Comparison of ENCODE assay signal across 8 cellular contexts in the genomic region with DNA sequence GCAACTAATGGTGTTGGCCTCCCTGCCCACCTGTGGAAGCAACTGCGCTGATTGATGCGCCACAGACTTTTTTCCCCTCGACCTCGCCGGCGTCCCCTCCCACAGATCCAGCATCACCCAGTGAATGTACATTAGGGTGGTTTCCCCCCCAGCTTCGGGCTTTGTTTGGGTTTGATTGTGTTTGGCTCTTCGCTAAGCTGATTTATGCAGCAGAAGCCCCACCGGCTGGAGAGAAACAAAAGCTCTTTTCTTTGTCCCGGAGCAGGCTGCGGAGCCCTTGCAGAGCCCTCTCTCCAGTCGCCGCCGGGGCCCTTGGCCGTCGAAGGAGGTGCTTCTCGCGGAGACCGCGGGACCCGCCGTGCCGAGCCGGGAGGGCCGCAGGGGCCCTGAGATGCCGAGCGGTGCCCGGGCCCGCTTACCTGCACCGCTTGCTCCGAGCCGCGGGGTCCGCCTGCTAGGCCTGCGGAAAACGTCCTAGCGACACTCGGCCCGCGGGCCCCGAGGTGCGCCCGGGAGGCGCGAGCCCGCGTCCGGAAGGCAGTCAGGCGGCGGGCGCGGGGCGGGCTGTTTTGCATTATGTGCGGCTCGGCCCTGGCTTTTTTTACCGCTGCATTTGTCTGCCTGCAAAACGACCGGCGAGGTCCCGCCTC. TPM values are rescaled to one million over a fixed set of nuclear protein-coding genes. Genes with fewer than 3 reads are reported as not detected.
DNase-seq lines count a peak whose midpoint lies in the region; ATAC-seq and TF ChIP-seq lines count a peak whose summit lies in the region.

No MANE protein-coding gene starts in this region.

- H3K4me1 ChIP-seq in CD4-positive, CD25-positive, alpha-beta regulatory T cell (ENCODE audit: control insufficient read depth, insufficient read depth, low read length, poor library complexity, severe bottlenecking), result peaks cover 21% of the 10 kb centered on the region
- H3K4me1 ChIP-seq in RWPE2 (ENCODE audit: insufficient read depth, poor library complexity, severe bottlenecking), result peaks cover 30% of the 10 kb centered on the region

- H3K4me3 ChIP-seq in CD4-positive, CD25-positive, alpha-beta regulatory T cell (ENCODE audit: low read depth, low read length), result no peak overlapping the region
- H3K4me3 ChIP-seq in RWPE2 (ENCODE audit: severe bottlenecking), result peak overlapping the region; percentile 48

- peak overlapping the region; percentile 86 to 93 (median 92) for H3K4me3 Mint-ChIP-seq in CD4-positive, CD25-positive, alpha-beta regulatory T cell
- peak overlapping the region; percentile 88 for H3K4me3 Mint-ChIP-seq in central memory CD8-positive, alpha-beta T cell

- peaks cover 0 to 5% (median 0%) of the 10 kb centered on the region in 7 donors for H3K9me3 Mint-ChIP-seq in CD4-positive, CD25-positive, alpha-beta regulatory T cell
- H3K9me3 Mint-ChIP-seq in central memory CD8-positive, alpha-beta T cell, result no peaks in the 10 kb centered on the region

- peaks cover 32% of the 10 kb centered on the region for H3K27me3 Mint-ChIP-seq in CD4-positive, CD25-positive, alpha-beta regulatory T cell
- peaks cover 33% of the 10 kb centered on the region for H3K27me3 Mint-ChIP-seq in central memory CD8-positive, alpha-beta T cell

- H3K27me3 ChIP-seq in CD4-positive, CD25-positive, alpha-beta regulatory T cell (ENCODE audit: control insufficient read depth, insufficient read depth, low read length), result peaks cover 11% of the 10 kb centered on the region
- H3K27me3 ChIP-seq in RWPE2 (ENCODE audit: insufficient read depth, poor library complexity, severe bottlenecking), result no peaks in the 10 kb centered on the region

- no peaks in the 10 kb centered on the region for H3K36me3 Mint-ChIP-seq in CD4-positive, CD25-positive, alpha-beta regulatory T cell
- peaks cover 4% of the 10 kb centered on the region for H3K36me3 Mint-ChIP-seq in central memory CD8-positive, alpha-beta T cell (ENCODE audit: insufficient read depth)

- peak in 2 of 3 donors; percentile 1 to 28 for DNase-seq in CD4-positive, CD25-positive, alpha-beta regulatory T cell
- peak; percentile 53 for DNase-seq in RWPE2 (ENCODE audit: low spot score)
- DNase-seq in central memory CD8-positive, alpha-beta T cell (ENCODE audit: low spot score in 2 of 2), result no peak
- DNase-seq in left kidney (ENCODE audit: low read depth, low spot score), result peak; percentile 84
- DNase-seq in stimulated activated CD4-positive, alpha-beta T cell treated with anti-CD3 and anti-CD28 coated beads, Interleukin-4, amount 100 ng/mL, for 48 hours (ENCODE audit: low read depth in 2 of 2), result peak; percentile 5
- DNase-seq in DMS114 treated with DMSO at 0.1 percent for 48 hours (lab: John Stamatoyannopoulos, UW; ENCODE audit: unreplicated experiment), result no peak

- no peak overlapping the region for H3K27ac ChIP-seq in CD4-positive, CD25-positive, alpha-beta regulatory T cell (ENCODE audit: insufficient read depth, low read length, poor library complexity, severe bottlenecking)
- H3K27ac ChIP-seq in RWPE2 (ENCODE audit: poor library complexity, severe bottlenecking), result peak overlapping the region; percentile 94

- ATAC-seq in CD4-positive, CD25-positive, alpha-beta regulatory T cell (ENCODE audit: low read depth in 2 of 2), result peak in 1 of 2 donors; percentile 32
- ATAC-seq in GM19043 (IDR thresholded peaks at IDR 0.05; ENCODE audit: low read depth, unreplicated experiment), result peak; percentile 14
- ATAC-seq in HG03159 (IDR thresholded peaks at IDR 0.05; ENCODE audit: unreplicated experiment), result peak; percentile 22
- ATAC-seq in RWPE2 (ENCODE audit: low read depth), result peak; percentile 7; the same call in 1 of the 3 replicates
- peak; percentile 34 for ATAC-seq in central memory CD8-positive, alpha-beta T cell (replicated peaks; ENCODE audit: extremely low read depth, poor library complexity, severe bottlenecking)

- peak overlapping the region in 1 of 3 donors; percentile 38 for H3K27ac Mint-ChIP-seq in CD4-positive, CD25-positive, alpha-beta regulatory T cell
- H3K27ac Mint-ChIP-seq in central memory CD8-positive, alpha-beta T cell (ENCODE audit: low read depth), result no peak overlapping the region

- no peak for TF ChIP-seq CTCF in RWPE2 (IDR thresholded peaks at IDR 0.05; ENCODE audit: poor library complexity, severe bottlenecking)

- no peaks in the 10 kb centered on the region for H3K36me3 ChIP-seq in CD4-positive, CD25-positive, alpha-beta regulatory T cell (ENCODE audit: control insufficient read depth, insufficient read depth, low read length)
- H3K36me3 ChIP-seq in RWPE2 (ENCODE audit: low read depth), result no peaks in the 10 kb centered on the region

- H3K9me3 ChIP-seq in CD4-positive, CD25-positive, alpha-beta regulatory T cell (ENCODE audit: control insufficient read depth in 2 of 2, low read length in 2 of 2), result no peaks in the 10 kb centered on the region
- no peaks in the 10 kb centered on the region for H3K9me3 ChIP-seq in RWPE2 (ENCODE audit: severe bottlenecking)

- peaks cover 0 to 27% (median 12%) of the 10 kb centered on the region in 4 donors for H3K4me1 Mint-ChIP-seq in CD4-positive, CD25-positive, alpha-beta regulatory T cell
- peaks cover 20% of the 10 kb centered on the region for H3K4me1 Mint-ChIP-seq in central memory CD8-positive, alpha-beta T cell

RNA-seq across cellular contexts. Expression of a gene that starts 0.7 kb away (rescaled TPM):
- 2.1 TPM for total RNA-seq in CD4-positive, CD25-positive, alpha-beta regulatory T cell
- under 1 TPM in 2 of 4 donors, not detected in 2; 0.06 to 0.55 TPM for polyA plus RNA-seq in CD4-positive, CD25-positive, alpha-beta regulatory T cell

Comparison
In these comparisons a context has a peak if more than half of its experiments do, and no peak if none do; other contexts are left out.
1. DNase-seq: peak in CD4-positive, CD25-positive, alpha-beta regulatory T cell (2 of 3), RWPE2 (single experiment), left kidney (single experiment) and stimulated activated CD4-positive, alpha-beta T cell treated with anti-CD3 and anti-CD28 coated beads, Interleukin-4, amount 100 ng/mL, for 48 hours (2 of 2); none in central memory CD8-positive, alpha-beta T cell (0 of 2) and DMS114 treated with DMSO at 0.1 percent for 48 hours (single experiment).